Comparison of ENCODE assay signal across 8 cellular contexts in the genomic region with DNA sequence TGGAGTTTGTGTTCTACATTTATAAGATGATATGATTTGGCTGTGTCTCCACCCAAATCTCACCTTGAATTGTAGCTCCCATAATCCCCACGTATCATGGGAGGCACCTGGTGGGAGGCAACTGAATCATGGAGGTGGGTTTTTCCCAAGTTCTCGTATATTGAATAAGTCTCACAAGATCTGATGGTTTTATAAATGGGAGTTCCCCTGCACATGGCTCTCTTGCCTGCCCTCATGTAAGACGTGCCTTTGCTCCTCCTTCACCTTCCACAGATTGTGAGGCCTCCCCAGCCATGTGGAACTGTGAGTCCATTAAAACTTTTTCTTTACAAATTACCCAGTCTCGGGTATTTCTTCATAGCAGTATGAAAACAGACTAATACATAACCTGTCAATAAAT.
DNase-seq lines count a peak whose midpoint lies in the region; ATAC-seq and TF ChIP-seq lines count a peak whose summit lies in the region.
"Not testable (repeated sequence)": the region's sequence is repeated elsewhere in the genome, so short reads cannot be mapped to it uniquely, and the experiment has no call there.

No MANE protein-coding gene starts in this region.

- H3K4me1 ChIP-seq in lower lobe of right lung (peaks cover 38% of the 10 kb centered on the region), spleen (peaks cover 9 to 85% (median 45%) of the 10 kb centered on the region in 6 donors), upper lobe of right lung (peaks cover 29% of the 10 kb centered on the region)

- WGBS in spleen, 5 donors: 59 to 77% (median 71%) methylated on average over 4 of the region's 4 CpGs

- not testable (repeated sequence) for H3K27me3 Mint-ChIP-seq in activated CD8-positive, alpha-beta T cell treated with anti-CD3 and anti-CD28 coated beads, Interleukin-2, amount 10 ng/mL, durations not matched to agents 7 days and 5 days (ENCODE audit: low read depth); activated naive CD8-positive, alpha-beta T cell; dendritic cell treated with granulocyte-macrophage colony-stimulating factor and Interleukin-4, amounts not matched to agents 40 ng/mL and 50 ng/mL, for 4 days; stimulated activated naive CD8-positive, alpha-beta T cell treated with anti-CD3 and anti-CD28 coated beads, Interleukin-15, amount 100 ng/mL, for 72 hours

- intact Hi-C loops in dendritic cell treated with granulocyte-macrophage colony-stimulating factor and Interleukin-4, amounts not matched to agents 40 ng/mL and 50 ng/mL, for 4 days (cut with micrococcal nuclease): loop anchor here (2.0 to 5.0 kb wide), 3 partner anchors 79 to 131 kb away; a partner anchor contains a TSS
- intact Hi-C loops in lower lobe of right lung (cut with DNase I); upper lobe of right lung (cut with DNase I): not testable (repeated sequence)
- intact Hi-C loops in spleen (cut with DNase I; ENCODE audit: low total_unique reads): loop anchor here (10.0 kb wide), 1 partner anchor 79 kb away; a partner anchor contains a TSS

- H3K9me3 Mint-ChIP-seq in activated CD8-positive, alpha-beta T cell treated with anti-CD3 and anti-CD28 coated beads, Interleukin-2, amount 10 ng/mL, durations not matched to agents 7 days and 5 days (ENCODE audit: insufficient read depth): peaks cover 11% of the 10 kb centered on the region
- not testable (repeated sequence) for H3K9me3 Mint-ChIP-seq in activated naive CD8-positive, alpha-beta T cell (ENCODE audit: low read depth); dendritic cell treated with granulocyte-macrophage colony-stimulating factor and Interleukin-4, amounts not matched to agents 40 ng/mL and 50 ng/mL, for 4 days
- peaks cover 20 to 25% of the 10 kb centered on the region in 2 donors for H3K9me3 Mint-ChIP-seq in stimulated activated naive CD8-positive, alpha-beta T cell treated with anti-CD3 and anti-CD28 coated beads, Interleukin-15, amount 100 ng/mL, for 72 hours

- not testable (repeated sequence) for TF ChIP-seq POLR2A in spleen (IDR thresholded peaks at IDR 0.05)

- TF ChIP-seq CTCF in HL-60 (IDR thresholded peaks at IDR 0.05; ENCODE audit: insufficient read depth, low read length); lower lobe of right lung (IDR thresholded peaks at IDR 0.05); spleen (IDR thresholded peaks at IDR 0.05 in 8 of 11, conservative IDR thresholded peaks at IDR 0.05 in 3 of 11); upper lobe of right lung (IDR thresholded peaks at IDR 0.05): not testable (repeated sequence)

- H3K27ac ChIP-seq in HL-60 (replicated peaks) (peak overlapping the region; percentile 91), lower lobe of right lung (peak overlapping the region; percentile 39), spleen (peak overlapping the region in 6 of 8 donors; percentile 44 to 89 (median 83)), upper lobe of right lung (peak overlapping the region; percentile 81)

- ATAC-seq in activated CD8-positive, alpha-beta T cell treated with anti-CD3 and anti-CD28 coated beads, Interleukin-2, amount 10 ng/mL, durations not matched to agents 7 days and 5 days; lower lobe of right lung; stimulated activated naive CD8-positive, alpha-beta T cell treated with anti-CD3 and anti-CD28 coated beads, Interleukin-15, amount 100 ng/mL, for 72 hours; upper lobe of right lung: not testable (repeated sequence)

- not testable (repeated sequence) for H3K9me3 ChIP-seq in lower lobe of right lung, spleen, upper lobe of right lung

- H3K36me3 Mint-ChIP-seq in activated CD8-positive, alpha-beta T cell treated with anti-CD3 and anti-CD28 coated beads, Interleukin-2, amount 10 ng/mL, durations not matched to agents 7 days and 5 days (ENCODE audit: low read depth): peaks cover 86% of the 10 kb centered on the region
- H3K36me3 Mint-ChIP-seq in activated naive CD8-positive, alpha-beta T cell: peaks cover 25% of the 10 kb centered on the region
- H3K36me3 Mint-ChIP-seq in dendritic cell treated with granulocyte-macrophage colony-stimulating factor and Interleukin-4, amounts not matched to agents 40 ng/mL and 50 ng/mL, for 4 days (ENCODE audit: low read depth): not testable (repeated sequence)

- not testable (repeated sequence) for H3K4me3 Mint-ChIP-seq in activated CD8-positive, alpha-beta T cell treated with anti-CD3 and anti-CD28 coated beads, Interleukin-2, amount 10 ng/mL, durations not matched to agents 7 days and 5 days
- H3K4me3 Mint-ChIP-seq in activated naive CD8-positive, alpha-beta T cell: peak overlapping the region; percentile 75
- H3K4me3 Mint-ChIP-seq in dendritic cell treated with granulocyte-macrophage colony-stimulating factor and Interleukin-4, amounts not matched to agents 40 ng/mL and 50 ng/mL, for 4 days: peak overlapping the region; percentile 76
- H3K4me3 Mint-ChIP-seq in stimulated activated naive CD8-positive, alpha-beta T cell treated with anti-CD3 and anti-CD28 coated beads, Interleukin-15, amount 100 ng/mL, for 72 hours: peak overlapping the region; percentile 26 to 35

- peaks cover 75% of the 10 kb centered on the region for H3K4me1 Mint-ChIP-seq in activated CD8-positive, alpha-beta T cell treated with anti-CD3 and anti-CD28 coated beads, Interleukin-2, amount 10 ng/mL, durations not matched to agents 7 days and 5 days (ENCODE audit: low read depth)
- peaks cover 81% of the 10 kb centered on the region for H3K4me1 Mint-ChIP-seq in activated naive CD8-positive, alpha-beta T cell (ENCODE audit: low read depth)
- H3K4me1 Mint-ChIP-seq in dendritic cell treated with granulocyte-macrophage colony-stimulating factor and Interleukin-4, amounts not matched to agents 40 ng/mL and 50 ng/mL, for 4 days (ENCODE audit: low read depth): peaks cover 34% of the 10 kb centered on the region
- H3K4me1 Mint-ChIP-seq in stimulated activated naive CD8-positive, alpha-beta T cell treated with anti-CD3 and anti-CD28 coated beads, Interleukin-15, amount 100 ng/mL, for 72 hours: peaks cover 91% of the 10 kb centered on the region

- POLR2A ChIA-PET in activated CD8-positive, alpha-beta T cell treated with anti-CD3 and anti-CD28 coated beads, Interleukin-2, amount 10 ng/mL, durations not matched to agents 7 days and 5 days (lab: Charles Lee): not testable (repeated sequence)

- not testable (repeated sequence) for H3K27me3 ChIP-seq in HL-60 (ENCODE audit: insufficient read depth, poor library complexity, severe bottlenecking); lower lobe of right lung (ENCODE audit: low read depth); spleen (replicated peaks in 1 of 7); upper lobe of right lung

- H3K36me3 ChIP-seq in lower lobe of right lung, upper lobe of right lung: not testable (repeated sequence)
- peaks cover 0 to 27% (median 0%) of the 10 kb centered on the region in 6 donors for H3K36me3 ChIP-seq in spleen

- DNase-seq in HL-60 (ENCODE audit: low read depth in 1 of 2, low spot score in 1 of 2): peak in 1 of 2 experiments; percentile 28
- DNase-seq in activated CD8-positive, alpha-beta T cell treated with anti-CD3 and anti-CD28 coated beads, Interleukin-2, amount 10 ng/mL, durations not matched to agents 7 days and 5 days; lower lobe of right lung; spleen; upper lobe of right lung: not testable (repeated sequence)
- DNase-seq in stimulated activated naive CD8-positive, alpha-beta T cell treated with anti-CD3 and anti-CD28 coated beads, Interleukin-15, amount 100 ng/mL, for 72 hours: peak in 1 of 2 donors; percentile 27

- H3K27ac Mint-ChIP-seq in activated CD8-positive, alpha-beta T cell treated with anti-CD3 and anti-CD28 coated beads, Interleukin-2, amount 10 ng/mL, durations not matched to agents 7 days and 5 days: peak overlapping the region; percentile 63
- peak overlapping the region; percentile 97 for H3K27ac Mint-ChIP-seq in activated naive CD8-positive, alpha-beta T cell
- H3K27ac Mint-ChIP-seq in dendritic cell treated with granulocyte-macrophage colony-stimulating factor and Interleukin-4, amounts not matched to agents 40 ng/mL and 50 ng/mL, for 4 days: peak overlapping the region; percentile 100
- peak overlapping the region; percentile 87 to 91 for H3K27ac Mint-ChIP-seq in stimulated activated naive CD8-positive, alpha-beta T cell treated with anti-CD3 and anti-CD28 coated beads, Interleukin-15, amount 100 ng/mL, for 72 hours

- H3K4me3 ChIP-seq in HL-60 (replicated peaks; ENCODE audit: insufficient read depth, low read length); lower lobe of right lung; spleen; upper lobe of right lung: not testable (repeated sequence)

- CTCF ChIA-PET in activated CD8-positive, alpha-beta T cell treated with anti-CD3 and anti-CD28 coated beads, Interleukin-2, amount 10 ng/mL, durations not matched to agents 7 days and 5 days (lab: Charles Lee): interaction anchor here (1.9 kb wide), 1 partner anchor 81 kb away, joined by 4 read pairs; no protein-coding TSS in a partner anchor

Comparison
In these comparisons a context has a peak if more than half of its experiments do, and no peak if none do; other contexts are left out.
1. H3K27ac ChIP-seq: peak in every context shown above with its lines; median percentile 91 in HL-60; 83 in spleen; 81 in upper lobe of right lung; 39 in lower lobe of right lung.